In genomic region chr5:139651502-139651862, GRCh38 we compare ENCODE assay signal across 8 cellular contexts. TPM values are rescaled to one million over a fixed set of nuclear protein-coding genes. Genes with fewer than 3 reads are reported as not detected.
DNase-seq lines count a peak whose midpoint lies in the region; ATAC-seq and TF ChIP-seq lines count a peak whose summit lies in the region.
"Had no signal": no experiment of that assay in that cellular context is flagged by ENCODE, and none has a peak within 500 bp of the region (broad histone marks: within the 10 kb centered on the region; RNA-seq: fewer than 3 reads in every experiment).

No MANE protein-coding gene starts in this region.

- ATAC-seq in HG03108 (IDR thresholded peaks at IDR 0.05; ENCODE audit: unreplicated experiment), result no peak

- H3K27ac ChIP-seq in HEK293 (ENCODE audit: extremely low read depth, low read depth, low read length) (no peak overlapping the region), substantia nigra (ENCODE audit: low read depth, low read length, poor library complexity, severe bottlenecking) (peak overlapping the region; percentile 98)
- H3K27ac ChIP-seq in effector memory CD4-positive, alpha-beta T cell (ENCODE audit: insufficient read depth, low read length, poor library complexity, severe bottlenecking), result no peak overlapping the region

- H3K9me3 Mint-ChIP-seq in activated T-helper 1 cell treated with anti-CD3 and anti-CD28 coated beads, Interleukin-12 subunit alpha, Interleukin-12 subunit beta, Interleukin-2, Interleukin-4 antibody, amounts not matched to agents 30 ng/mL and 10 ng/mL and 1 ng/mL, durations not matched to agents 14 hours and 24 hours and 36 hours, result no peaks in the 10 kb centered on the region

- H3K4me3 ChIP-seq in HEK293 (ENCODE audit: low read depth, low read length) (no peak overlapping the region), kidney epithelial cell (ENCODE audit: low read depth, low read length) (peak overlapping the region; percentile 87)
- H3K4me3 ChIP-seq in effector memory CD4-positive, alpha-beta T cell (ENCODE audit: insufficient read depth, low read depth, low read length, poor library complexity, severe bottlenecking), result no peak overlapping the region
- H3K4me3 ChIP-seq: mucosa of descending colon had no signal

- peak overlapping the region; percentile 4 for H3K4me3 Mint-ChIP-seq in activated T-helper 1 cell treated with anti-CD3 and anti-CD28 coated beads, Interleukin-12 subunit alpha, Interleukin-12 subunit beta, Interleukin-2, Interleukin-4 antibody, amounts not matched to agents 30 ng/mL and 10 ng/mL and 1 ng/mL, durations not matched to agents 14 hours and 24 hours and 36 hours

- TF ChIP-seq CTCF in HEK293 (tag by site-specific recombination; IDR thresholded peaks at IDR 0.05), result no peak
- no peak for TF ChIP-seq CTCF in kidney epithelial cell (IDR thresholded peaks at IDR 0.05; ENCODE audit: insufficient read depth, low read length, poor library complexity, severe bottlenecking)

- no peak overlapping the region for H3K27ac Mint-ChIP-seq in activated T-helper 1 cell treated with anti-CD3 and anti-CD28 coated beads, Interleukin-12 subunit alpha, Interleukin-12 subunit beta, Interleukin-2, Interleukin-4 antibody, amounts not matched to agents 30 ng/mL and 10 ng/mL and 1 ng/mL, durations not matched to agents 14 hours and 24 hours and 36 hours

- POLR2A ChIA-PET in HEK293 (lab: Yijun Ruan, JAX), result interaction anchor here (0.7 to 1.0 kb wide), 3 partner anchors 10 to 14 kb away, joined by 3 read pairs; no protein-coding TSS in a partner anchor

- DNase-seq in activated T-helper 1 cell treated with anti-CD3 and anti-CD28 coated beads, Interleukin-12 subunit alpha, Interleukin-12 subunit beta, Interleukin-2, Interleukin-4 antibody, amounts not matched to agents 30 ng/mL and 10 ng/mL and 1 ng/mL, durations not matched to agents 14 hours and 24 hours and 36 hours (ENCODE audit: low spot score), result no peak
- DNase-seq in kidney epithelial cell (ENCODE audit: low read depth), result no peak
- no peak for DNase-seq in substantia nigra (lab: John Stamatoyannopoulos, UW)
- DNase-seq in stimulated activated CD4-positive, alpha-beta T cell treated with anti-CD3 and anti-CD28 coated beads, Interleukin-4, amount 100 ng/mL, for 1 hour, result no peak
- no peak for DNase-seq in effector memory CD4-positive, alpha-beta T cell

- peaks cover 53% of the 10 kb centered on the region for H3K27me3 Mint-ChIP-seq in activated T-helper 1 cell treated with anti-CD3 and anti-CD28 coated beads, Interleukin-12 subunit alpha, Interleukin-12 subunit beta, Interleukin-2, Interleukin-4 antibody, amounts not matched to agents 30 ng/mL and 10 ng/mL and 1 ng/mL, durations not matched to agents 14 hours and 24 hours and 36 hours (ENCODE audit: insufficient read depth)

- H3K36me3 Mint-ChIP-seq in activated T-helper 1 cell treated with anti-CD3 and anti-CD28 coated beads, Interleukin-12 subunit alpha, Interleukin-12 subunit beta, Interleukin-2, Interleukin-4 antibody, amounts not matched to agents 30 ng/mL and 10 ng/mL and 1 ng/mL, durations not matched to agents 14 hours and 24 hours and 36 hours (ENCODE audit: low read depth), result no peaks in the 10 kb centered on the region

- intact Hi-C loops in activated T-helper 1 cell treated with anti-CD3 and anti-CD28 coated beads, Interleukin-12 subunit alpha, Interleukin-12 subunit beta, Interleukin-2, Interleukin-4 antibody, amounts not matched to agents 30 ng/mL and 10 ng/mL and 1 ng/mL, durations not matched to agents 14 hours and 24 hours and 36 hours (cut with micrococcal nuclease), result no loop called here

- H3K4me1 ChIP-seq in HEK293 (ENCODE audit: control insufficient read depth, insufficient read depth, low read length), result peaks cover 28% of the 10 kb centered on the region
- H3K4me1 ChIP-seq in effector memory CD4-positive, alpha-beta T cell (ENCODE audit: control insufficient read depth, insufficient read depth, low read length, poor library complexity, severe bottlenecking), result peaks cover 31% of the 10 kb centered on the region

- no peaks in the 10 kb centered on the region for H3K9me3 ChIP-seq in HEK293 (ENCODE audit: control insufficient read depth, insufficient read depth, low read depth, low read length)
- H3K9me3 ChIP-seq in effector memory CD4-positive, alpha-beta T cell (ENCODE audit: control insufficient read depth, low read length), result no peaks in the 10 kb centered on the region
- H3K9me3 ChIP-seq: mucosa of descending colon had no signal

- H3K36me3 ChIP-seq in HEK293 (ENCODE audit: control insufficient read depth in 2 of 2, insufficient read depth in 1 of 2, low read length in 2 of 2) (no peaks in the 10 kb centered on the region), kidney epithelial cell (ENCODE audit: control insufficient read depth, insufficient read depth, low read length) (no peaks in the 10 kb centered on the region)
- no peaks in the 10 kb centered on the region for H3K36me3 ChIP-seq in effector memory CD4-positive, alpha-beta T cell (ENCODE audit: control insufficient read depth, insufficient read depth, low read length)

- no peaks in the 10 kb centered on the region for H3K27me3 ChIP-seq in kidney epithelial cell (ENCODE audit: control insufficient read depth, insufficient read depth, low read length)
- peaks cover 55% of the 10 kb centered on the region for H3K27me3 ChIP-seq in effector memory CD4-positive, alpha-beta T cell (replicated peaks; ENCODE audit: control insufficient read depth, insufficient read depth, low read length, poor library complexity, severe bottlenecking)

- H3K4me1 Mint-ChIP-seq in activated T-helper 1 cell treated with anti-CD3 and anti-CD28 coated beads, Interleukin-12 subunit alpha, Interleukin-12 subunit beta, Interleukin-2, Interleukin-4 antibody, amounts not matched to agents 30 ng/mL and 10 ng/mL and 1 ng/mL, durations not matched to agents 14 hours and 24 hours and 36 hours (ENCODE audit: low read depth), result peaks cover 25% of the 10 kb centered on the region

- CTCF ChIA-PET in HEK293 (lab: Yijun Ruan, JAX), result interaction anchor here (0.6 to 2.4 kb wide), 5 partner anchors 13 to 171 kb away, joined by 3 to 7 read pairs (median 4); no protein-coding TSS in a partner anchor

TF ChIP-seq in HEK293, 187 proteins besides CTCF, POLR2A, EP300 and RAD21 (continues in another document):
- TF ChIP-seq EGR2 (tag by site-specific recombination; IDR thresholded peaks at IDR 0.05; ENCODE audit: low read depth), result peak; percentile 63
- peak; percentile 57 for TF ChIP-seq ZBTB6 (tag by site-specific recombination; IDR thresholded peaks at IDR 0.05)
- no peak for TF ChIP-seq ZFP37 (tag by site-specific recombination; IDR thresholded peaks at IDR 0.05)
- TF ChIP-seq ZBTB17 (tag by site-specific recombination; IDR thresholded peaks at IDR 0.05), result peak; percentile 36
- 0 out of 2 replicates have a peak, but pooled peaks have one; percentile 27 for TF ChIP-seq ZNF10 (tag by site-specific recombination; IDR thresholded peaks at IDR 0.05)
- peak; percentile 54 for TF ChIP-seq PATZ1 (tag by site-specific recombination; IDR thresholded peaks at IDR 0.05)
- no peak for TF ChIP-seq ZNF585B (tag by site-specific recombination; IDR thresholded peaks at IDR 0.05)
- TF ChIP-seq ZNF174 (tag by site-specific recombination; IDR thresholded peaks at IDR 0.05), result no peak
- TF ChIP-seq ZNF366 (tag by site-specific recombination; conservative IDR thresholded peaks at IDR 0.05), result peak; percentile 38; the same call in 1 of the 2 replicates

RNA-seq across cellular contexts. Expression of gene CXXC5, which starts 3.3 kb away (rescaled TPM):
- 0.88 and 1.7 TPM in 2 replicates for total RNA-seq in activated T-helper 1 cell treated with anti-CD3 and anti-CD28 coated beads, Interleukin-12 subunit alpha, Interleukin-12 subunit beta, Interleukin-2, Interleukin-4 antibody, amounts not matched to agents 30 ng/mL and 10 ng/mL and 1 ng/mL, durations not matched to agents 14 hours and 24 hours and 36 hours
- total RNA-seq in kidney epithelial cell, result 167 and 183 TPM in 2 replicates

Comparison
In these comparisons a context has a peak if more than half of its experiments do, and no peak if none do; other contexts are left out.
1. RNA of gene CXXC5, which starts 3.3 kb away (total RNA-seq): 167 to 183 TPM in kidney epithelial cell; 0.88 to 1.7 TPM in activated T-helper 1 cell treated with anti-CD3 and anti-CD28 coated beads, Interleukin-12 subunit alpha, Interleukin-12 subunit beta, Interleukin-2, Interleukin-4 antibody, amounts not matched to agents 30 ng/mL and 10 ng/mL and 1 ng/mL, durations not matched to agents 14 hours and 24 hours and 36 hours; every median in the first group is over 10 times any median in the second.